Comparison of ENCODE assay signal across 9 cellular contexts in the genomic region with DNA sequence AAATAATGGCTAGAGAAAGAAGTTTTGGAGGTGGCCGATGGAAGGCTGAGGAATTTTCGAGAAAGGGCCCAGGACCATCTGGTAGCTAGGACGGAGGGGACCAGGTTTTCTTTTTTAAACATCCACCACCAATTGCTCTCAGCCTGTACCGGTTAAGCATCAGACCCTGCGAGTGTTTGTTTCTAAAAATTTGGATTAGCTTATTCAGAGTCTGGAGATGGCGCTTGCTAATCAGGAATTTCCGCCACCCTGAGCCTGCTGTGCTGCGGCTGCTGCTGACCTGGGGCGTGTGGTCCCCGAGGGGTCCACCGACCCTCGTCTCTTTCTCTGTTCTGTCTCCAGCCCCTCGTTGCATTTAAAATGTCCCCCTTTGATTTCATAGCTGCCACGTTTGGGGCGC. TPM values are rescaled to one million over a fixed set of nuclear protein-coding genes. Genes with fewer than 3 reads are reported as not detected.
A peak's percentile ranks its signal among the peaks of the same experiment; 100 is the strongest.
DNase-seq lines count a peak whose midpoint lies in the region; ATAC-seq and TF ChIP-seq lines count a peak whose summit lies in the region.
"Had no signal": no experiment of that assay in that cellular context is flagged by ENCODE, and none has a peak within 500 bp of the region (broad histone marks: within the 10 kb centered on the region; RNA-seq: fewer than 3 reads in every experiment).

No MANE protein-coding gene starts in this region.

- WGBS in mesodermal cell (ENCODE audit: insufficient coverage in 2 of 2), 2 experiments = 70 to 88% methylated on average over 6 to 11 of the region's 15 CpGs

- H3K36me3 ChIP-seq in ACC112 (ENCODE audit: insufficient read depth, low read length) (0 out of 2 replicates have a peak, but pooled peaks cover 2% of the 10 kb centered on the region), HEK293 (ENCODE audit: control insufficient read depth in 2 of 2, insufficient read depth in 1 of 2, low read length in 2 of 2) (peaks cover 20 to 57% of the 10 kb centered on the region in 2 experiments; a peak in 2 of 3 replicates), ascending aorta (no peaks in the 10 kb centered on the region), mesodermal cell (ENCODE audit: control insufficient read depth, insufficient read depth, low read length) (peaks cover 39% of the 10 kb centered on the region)

- H3K27ac ChIP-seq in ACC112 (ENCODE audit: low read depth, low read length) (peak overlapping the region; percentile 86), HEK293 (ENCODE audit: extremely low read depth, low read depth, low read length) (peak overlapping the region; percentile 92), ascending aorta (peak overlapping the region; percentile 64 to 73), mesodermal cell (ENCODE audit: low read depth, low read length, severe bottlenecking) (peak overlapping the region; percentile 81)

- H3K4me3 ChIP-seq in ACC112 (ENCODE audit: low read depth, low read length) (peak overlapping the region; percentile 88), HEK293 (ENCODE audit: low read depth, low read length) (peak overlapping the region; percentile 77), ascending aorta (peak overlapping the region; percentile 43 to 76), mesodermal cell (ENCODE audit: extremely low read depth, insufficient read depth, low read length, poor library complexity, severe bottlenecking) (peak overlapping the region; percentile 64)

- H3K4me1 ChIP-seq in ACC112 (ENCODE audit: control insufficient read depth, insufficient read depth, low read length, unreplicated experiment) = peaks cover 31% of the 10 kb centered on the region
- H3K4me1 ChIP-seq in HEK293 (ENCODE audit: control insufficient read depth, insufficient read depth, low read length) = peaks cover 13% of the 10 kb centered on the region
- peaks cover 18 to 22% of the 10 kb centered on the region in 2 donors for H3K4me1 ChIP-seq in ascending aorta
- peaks cover 30% of the 10 kb centered on the region for H3K4me1 ChIP-seq in mesodermal cell (ENCODE audit: control insufficient read depth, insufficient read depth, low read length, poor library complexity, severe bottlenecking)

- H2AFZ ChIP-seq in ACC112 (ENCODE audit: low read length, unreplicated experiment) = peak overlapping the region; percentile 27

- no peak for ATAC-seq in GM21717 (IDR thresholded peaks at IDR 0.05; ENCODE audit: unreplicated experiment)

- DNase-seq in ascending aorta (ENCODE audit: low spot score in 2 of 2) = no peak
- DNase-seq in NAMALWA (ENCODE audit: low spot score) = no peak
- no peak for DNase-seq in UCSD-AML1 (lab: John Stamatoyannopoulos, UW; ENCODE audit: unreplicated experiment)
- no peak for DNase-seq in MV-4-11 (lab: John Stamatoyannopoulos, UW)
- DNase-seq: NCI-H2107 had no signal

- H3K79me2 ChIP-seq in ACC112 (ENCODE audit: control insufficient read depth, insufficient read depth, low read length, unreplicated experiment) = peaks cover 53% of the 10 kb centered on the region

- TF ChIP-seq CTCF in HEK293 (tag by site-specific recombination; IDR thresholded peaks at IDR 0.05) (no peak), ascending aorta (IDR thresholded peaks at IDR 0.05) (no peak)

- intact Hi-C loops in ascending aorta (cut with DNase I) = loop anchor here (1.0 to 5.0 kb wide), 5 partner anchors 39 to 187 kb away; a partner anchor contains a TSS

- H3K9me3 ChIP-seq in HEK293 (ENCODE audit: control insufficient read depth, insufficient read depth, low read depth, low read length) = no peaks in the 10 kb centered on the region
- no peaks in the 10 kb centered on the region for H3K9me3 ChIP-seq in ascending aorta
- H3K9me3 ChIP-seq in mesodermal cell (ENCODE audit: control insufficient read depth, low read length) = no peaks in the 10 kb centered on the region

- POLR2A ChIA-PET in HEK293 (lab: Yijun Ruan, JAX) = interaction anchor here (0.8 to 3.4 kb wide), 8 partner anchors 16 to 101 kb away, joined by 3 to 14 read pairs (median 9); a partner anchor contains a TSS

- CTCF ChIA-PET in HEK293 (lab: Yijun Ruan, JAX) = interaction anchor here (0.5 to 6.2 kb wide), 18 partner anchors 15 to 119 kb away, joined by 3 to 60 read pairs (median 5); a partner anchor contains a TSS

- no peaks in the 10 kb centered on the region for H3K27me3 ChIP-seq in ACC112 (ENCODE audit: insufficient read depth, low read length)
- no peaks in the 10 kb centered on the region for H3K27me3 ChIP-seq in ascending aorta

TF ChIP-seq in HEK293, 187 proteins besides CTCF, POLR2A, EP300 and RAD21 (continues in another document):
- TF ChIP-seq ZFP37 (tag by site-specific recombination; IDR thresholded peaks at IDR 0.05) = no peak
- TF ChIP-seq YY2 (tag by site-specific recombination; IDR thresholded peaks at IDR 0.05) = no peak
- TF ChIP-seq SCRT2 (tag by site-specific recombination; IDR thresholded peaks at IDR 0.05) = no peak
- TF ChIP-seq, protein P1, sequence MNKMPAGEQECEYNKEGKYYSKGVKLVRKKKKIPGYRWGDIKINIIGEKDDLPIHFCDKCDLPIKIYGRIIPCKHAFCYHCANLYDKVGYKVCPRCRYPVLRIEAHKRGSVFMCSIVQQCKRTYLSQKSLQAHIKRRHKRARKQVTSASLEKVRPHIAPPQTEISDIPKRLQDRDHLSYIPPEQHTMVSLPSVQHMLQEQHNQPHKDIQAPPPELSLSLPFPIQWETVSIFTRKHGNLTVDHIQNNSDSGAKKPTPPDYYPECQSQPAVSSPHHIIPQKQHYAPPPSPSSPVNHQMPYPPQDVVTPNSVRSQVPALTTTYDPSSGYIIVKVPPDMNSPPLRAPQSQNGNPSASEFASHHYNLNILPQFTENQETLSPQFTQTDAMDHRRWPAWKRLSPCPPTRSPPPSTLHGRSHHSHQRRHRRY (tag by site-specific recombination; IDR thresholded peaks at IDR 0.05) = no peak
- no peak for TF ChIP-seq HOXA7 (CRISPR knock-in tag; IDR thresholded peaks at IDR 0.05; ENCODE audit: borderline replicate concordance)
- no peak for TF ChIP-seq ZNF133 (tag by site-specific recombination; IDR thresholded peaks at IDR 0.05)
- no peak for TF ChIP-seq ZNF146 (tag by site-specific recombination; IDR thresholded peaks at IDR 0.05)
- TF ChIP-seq, protein P2, sequence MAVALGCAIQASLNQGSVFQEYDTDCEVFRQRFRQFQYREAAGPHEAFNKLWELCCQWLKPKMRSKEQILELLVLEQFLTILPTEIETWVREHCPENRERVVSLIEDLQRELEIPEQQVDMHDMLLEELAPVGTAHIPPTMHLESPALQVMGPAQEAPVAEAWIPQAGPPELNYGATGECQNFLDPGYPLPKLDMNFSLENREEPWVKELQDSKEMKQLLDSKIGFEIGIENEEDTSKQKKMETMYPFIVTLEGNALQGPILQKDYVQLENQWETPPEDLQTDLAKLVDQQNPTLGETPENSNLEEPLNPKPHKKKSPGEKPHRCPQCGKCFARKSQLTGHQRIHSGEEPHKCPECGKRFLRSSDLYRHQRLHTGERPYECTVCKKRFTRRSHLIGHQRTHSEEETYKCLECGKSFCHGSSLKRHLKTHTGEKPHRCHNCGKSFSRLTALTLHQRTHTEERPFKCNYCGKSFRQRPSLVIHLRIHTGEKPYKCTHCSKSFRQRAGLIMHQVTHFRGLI (tag by site-specific recombination; IDR thresholded peaks at IDR 0.05) = no peak
- TF ChIP-seq WT1 (tag by site-specific recombination; IDR thresholded peaks at IDR 0.05) = no peak
- TF ChIP-seq, protein P3, sequence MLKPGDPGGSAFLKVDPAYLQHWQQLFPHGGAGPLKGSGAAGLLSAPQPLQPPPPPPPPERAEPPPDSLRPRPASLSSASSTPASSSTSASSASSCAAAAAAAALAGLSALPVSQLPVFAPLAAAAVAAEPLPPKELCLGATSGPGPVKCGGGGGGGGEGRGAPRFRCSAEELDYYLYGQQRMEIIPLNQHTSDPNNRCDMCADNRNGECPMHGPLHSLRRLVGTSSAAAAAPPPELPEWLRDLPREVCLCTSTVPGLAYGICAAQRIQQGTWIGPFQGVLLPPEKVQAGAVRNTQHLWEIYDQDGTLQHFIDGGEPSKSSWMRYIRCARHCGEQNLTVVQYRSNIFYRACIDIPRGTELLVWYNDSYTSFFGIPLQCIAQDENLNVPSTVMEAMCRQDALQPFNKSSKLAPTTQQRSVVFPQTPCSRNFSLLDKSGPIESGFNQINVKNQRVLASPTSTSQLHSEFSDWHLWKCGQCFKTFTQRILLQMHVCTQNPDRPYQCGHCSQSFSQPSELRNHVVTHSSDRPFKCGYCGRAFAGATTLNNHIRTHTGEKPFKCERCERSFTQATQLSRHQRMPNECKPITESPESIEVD (tag by site-specific recombination; IDR thresholded peaks at IDR 0.05) = no peak
- TF ChIP-seq, protein P4, sequence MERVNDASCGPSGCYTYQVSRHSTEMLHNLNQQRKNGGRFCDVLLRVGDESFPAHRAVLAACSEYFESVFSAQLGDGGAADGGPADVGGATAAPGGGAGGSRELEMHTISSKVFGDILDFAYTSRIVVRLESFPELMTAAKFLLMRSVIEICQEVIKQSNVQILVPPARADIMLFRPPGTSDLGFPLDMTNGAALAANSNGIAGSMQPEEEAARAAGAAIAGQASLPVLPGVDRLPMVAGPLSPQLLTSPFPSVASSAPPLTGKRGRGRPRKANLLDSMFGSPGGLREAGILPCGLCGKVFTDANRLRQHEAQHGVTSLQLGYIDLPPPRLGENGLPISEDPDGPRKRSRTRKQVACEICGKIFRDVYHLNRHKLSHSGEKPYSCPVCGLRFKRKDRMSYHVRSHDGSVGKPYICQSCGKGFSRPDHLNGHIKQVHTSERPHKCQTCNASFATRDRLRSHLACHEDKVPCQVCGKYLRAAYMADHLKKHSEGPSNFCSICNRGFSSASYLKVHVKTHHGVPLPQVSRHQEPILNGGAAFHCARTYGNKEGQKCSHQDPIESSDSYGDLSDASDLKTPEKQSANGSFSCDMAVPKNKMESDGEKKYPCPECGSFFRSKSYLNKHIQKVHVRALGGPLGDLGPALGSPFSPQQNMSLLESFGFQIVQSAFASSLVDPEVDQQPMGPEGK (tag by site-specific recombination; IDR thresholded peaks at IDR 0.05) = no peak
- TF ChIP-seq ZNF501 (tag by site-specific recombination; IDR thresholded peaks at IDR 0.05) = no peak

RNA-seq across cellular contexts. Expression of a gene that starts 2.0 kb away (rescaled TPM):
- total RNA-seq in ascending aorta = 0.32 TPM
- polyA plus RNA-seq in mesodermal cell (2013, experiment 1 of 2) = 24.0 TPM
- polyA plus RNA-seq in mesodermal cell (2013, experiment 2 of 2) = 22.7 TPM

RNA-seq across cellular contexts. Expression of a gene that starts 8.6 kb away (rescaled TPM):
- total RNA-seq in ascending aorta = 8.6 TPM
- polyA plus RNA-seq in mesodermal cell (2013, experiment 1 of 2) = not detected
- polyA plus RNA-seq in mesodermal cell (2013, experiment 2 of 2) = not detected

RNA-seq across cellular contexts. Expression of a gene that starts 43.8 kb away (rescaled TPM):
- 84.3 TPM for total RNA-seq in ascending aorta
- polyA plus RNA-seq in mesodermal cell (2013, experiment 1 of 2) = 120 TPM
- polyA plus RNA-seq in mesodermal cell (2013, experiment 2 of 2) = 106 TPM

RNA-seq across cellular contexts. Expression of a gene that starts 57.6 kb away (rescaled TPM):
- total RNA-seq in ascending aorta = 46.0 TPM
- polyA plus RNA-seq in mesodermal cell (2013, experiment 1 of 2) = 32.4 TPM
- 31.6 TPM for polyA plus RNA-seq in mesodermal cell (2013, experiment 2 of 2)
